11 cellular contexts compared by ENCODE assay signal in the genomic region with DNA sequence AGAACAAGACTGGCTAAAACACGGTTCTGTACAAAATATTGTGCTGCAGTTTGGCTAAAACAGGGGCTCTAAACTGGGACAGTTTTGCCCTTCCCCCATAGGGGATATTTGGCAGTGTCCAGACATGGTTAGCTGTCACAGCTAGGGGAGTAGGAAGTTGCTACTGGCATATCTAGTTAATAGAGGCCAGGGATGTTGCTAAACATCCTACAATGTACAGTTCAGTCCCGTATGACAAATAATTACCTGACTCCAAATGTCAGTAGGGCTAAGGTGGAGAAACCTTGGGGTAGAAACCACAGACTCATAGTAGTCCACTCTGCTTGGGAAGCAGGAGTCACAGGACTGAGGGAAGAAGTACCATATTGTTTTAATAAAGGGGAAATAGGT. TPM values are rescaled to one million over a fixed set of nuclear protein-coding genes. Genes with fewer than 3 reads are reported as not detected.
A peak's percentile ranks its signal among the peaks of the same experiment; 100 is the strongest.
DNase-seq lines count a peak whose midpoint lies in the region; ATAC-seq and TF ChIP-seq lines count a peak whose summit lies in the region.
"Had no signal": no experiment of that assay in that cellular context is flagged by ENCODE, and none has a peak within 500 bp of the region (broad histone marks: within the 10 kb centered on the region; RNA-seq: fewer than 3 reads in every experiment).

No MANE protein-coding gene starts in this region.

- no peaks in the 10 kb centered on the region for H3K27me3 Mint-ChIP-seq in progenitor cell of endocrine pancreas

- H3K9me2 ChIP-seq in Karpas-422 (replicated peaks; ENCODE audit: insufficient read depth, low read length) = no peaks in the 10 kb centered on the region

- WGBS in smooth muscle cell (ENCODE audit: low lambda C conversion rate) = 28% methylated on average over 2 of the region's 2 CpGs

- no peak for TF ChIP-seq CTCF in coronary artery (IDR thresholded peaks at IDR 0.05)
- TF ChIP-seq CTCF in left lung (IDR thresholded peaks at IDR 0.05) = no peak
- no peak for TF ChIP-seq CTCF in smooth muscle cell (IDR thresholded peaks at IDR 0.05; ENCODE audit: borderline replicate concordance, insufficient read depth, poor library complexity, severe bottlenecking)
- no peak for TF ChIP-seq CTCF in progenitor cell of endocrine pancreas (IDR thresholded peaks at IDR 0.05; ENCODE audit: unreplicated experiment)

- H3K4me1 ChIP-seq in left lung (peaks cover 67 to 93% of the 10 kb centered on the region in 2 donors), smooth muscle cell (ENCODE audit: low read depth) (peaks cover 31% of the 10 kb centered on the region), Karpas-422 (ENCODE audit: low read length) (no peaks in the 10 kb centered on the region)

- H3K27ac Mint-ChIP-seq in progenitor cell of endocrine pancreas = no peak overlapping the region

- peak; percentile 7 for ATAC-seq in left lung
- ATAC-seq in GM18909 (IDR thresholded peaks at IDR 0.05; ENCODE audit: poor library complexity, unreplicated experiment) = no peak

- peaks cover 36% of the 10 kb centered on the region for H3F3A ChIP-seq in smooth muscle cell (ENCODE audit: low read depth)

- H3K79me2 ChIP-seq in smooth muscle cell (ENCODE audit: low read depth) = peaks cover 49% of the 10 kb centered on the region
- peaks cover 65% of the 10 kb centered on the region for H3K79me2 ChIP-seq in Karpas-422 (ENCODE audit: low read length)

- peaks cover 23% of the 10 kb centered on the region for H3K4me1 Mint-ChIP-seq in progenitor cell of endocrine pancreas (ENCODE audit: low read depth)

- H3K27ac ChIP-seq in coronary artery (peak overlapping the region; percentile 95 to 97), left lung (peak overlapping the region; percentile 77 to 91), smooth muscle cell (ENCODE audit: low read depth) (peak overlapping the region; percentile 80), Karpas-422 (ENCODE audit: low read length) (no peak overlapping the region)

- intact Hi-C loops in left lung (cut with DNase I) = no loop called here

- H3K27me3 ChIP-seq in left lung (no peaks in the 10 kb centered on the region), smooth muscle cell (ENCODE audit: low read depth) (no peaks in the 10 kb centered on the region), Karpas-422 (ENCODE audit: low read length) (no peaks in the 10 kb centered on the region)

- no peak overlapping the region for H3K4me3 Mint-ChIP-seq in progenitor cell of endocrine pancreas (ENCODE audit: low read depth)

- H3K9me3 Mint-ChIP-seq in progenitor cell of endocrine pancreas (ENCODE audit: low read depth) = no peaks in the 10 kb centered on the region

- H3K36me3 ChIP-seq in left lung = no peaks in the 10 kb centered on the region
- H3K36me3 ChIP-seq in smooth muscle cell (ENCODE audit: low read depth) = no peaks in the 10 kb centered on the region
- H3K36me3 ChIP-seq in Karpas-422 (ENCODE audit: insufficient read depth, low read length) = no peaks in the 10 kb centered on the region

- H3K9me3 ChIP-seq in left lung (no peaks in the 10 kb centered on the region), smooth muscle cell (replicated peaks; ENCODE audit: low read depth) (no peaks in the 10 kb centered on the region), Karpas-422 (ENCODE audit: low read length) (no peaks in the 10 kb centered on the region)

- H2AFZ ChIP-seq in smooth muscle cell (ENCODE audit: low read depth) (no peak overlapping the region), Karpas-422 (ENCODE audit: low read length) (no peak overlapping the region)

- H4K20me1 ChIP-seq in smooth muscle cell (ENCODE audit: low read depth) (peaks cover 93% of the 10 kb centered on the region), Karpas-422 (ENCODE audit: insufficient read depth, low read depth, low read length) (no peaks in the 10 kb centered on the region)

- H3K9ac ChIP-seq in smooth muscle cell (ENCODE audit: low read depth) (no peak overlapping the region), Karpas-422 (ENCODE audit: low read length) (no peak overlapping the region)

- peak; percentile 30 for DNase-seq in NOMO-1 treated with DMSO at 0.1 percent for 48 hours (lab: John Stamatoyannopoulos, UW; ENCODE audit: unreplicated experiment)
- no peak for DNase-seq in coronary artery (ENCODE audit: low spot score)
- DNase-seq in left lung = no peak
- no peak for DNase-seq in smooth muscle cell (lab: John Stamatoyannopoulos, UW; ENCODE audit: unreplicated experiment)
- DNase-seq in GDM1 (lab: John Stamatoyannopoulos, UW) = no peak
- DNase-seq in progenitor cell of endocrine pancreas (ENCODE audit: low spot score, unreplicated experiment) = no peak
- no peak for DNase-seq in Karpas-422
- DNase-seq: activated CD4-positive, alpha-beta T cell treated with anti-CD3 and anti-CD28 coated beads, Interleukin-2, amount 50 U/mL, for 48 hours; NCI-H2107; nucleus accumbens had no signal

- peaks cover 3% of the 10 kb centered on the region for H3K36me3 Mint-ChIP-seq in progenitor cell of endocrine pancreas (ENCODE audit: insufficient read depth)

- H3K4me2 ChIP-seq in smooth muscle cell (peak overlapping the region; percentile 61), Karpas-422 (ENCODE audit: low read depth, low read length, poor library complexity, severe bottlenecking) (no peak overlapping the region)

- H3K4me3 ChIP-seq in coronary artery (peak overlapping the region; percentile 55), left lung (no peak overlapping the region), smooth muscle cell (no peak overlapping the region), Karpas-422 (ENCODE audit: low read length) (no peak overlapping the region)

RNA-seq across cellular contexts. Expression of a gene that starts 39.8 kb away (rescaled TPM):
- total RNA-seq in left lung (10 to 100 TPM; 48.4 to 49.8 TPM), smooth muscle cell (33.9 and 45.3 TPM in 2 replicates), progenitor cell of endocrine pancreas (29.9 and 30.7 TPM in 2 replicates)
- 18.0 and 18.2 TPM in 2 replicates for polyA plus RNA-seq in smooth muscle cell
- total RNA-seq in Karpas-422 (2014; rRNA removed; shearing (Covaris generic); ENCODE audit: low replicate concordance) = 34.8 and 43.0 TPM in 2 replicates

RNA-seq across cellular contexts. Expression of a gene that starts 53.7 kb away (rescaled TPM):
- total RNA-seq in left lung (under 1 TPM; 0.52 to 0.58 TPM), smooth muscle cell (not detected in 2 replicates), progenitor cell of endocrine pancreas (not detected in 2 replicates)
- not detected in 2 replicates for polyA plus RNA-seq in smooth muscle cell
- not detected in 2 replicates for total RNA-seq in Karpas-422 (2014; rRNA removed; shearing (Covaris generic); ENCODE audit: low replicate concordance)
